26 cellular contexts compared by ENCODE assay signal in the genomic region with DNA sequence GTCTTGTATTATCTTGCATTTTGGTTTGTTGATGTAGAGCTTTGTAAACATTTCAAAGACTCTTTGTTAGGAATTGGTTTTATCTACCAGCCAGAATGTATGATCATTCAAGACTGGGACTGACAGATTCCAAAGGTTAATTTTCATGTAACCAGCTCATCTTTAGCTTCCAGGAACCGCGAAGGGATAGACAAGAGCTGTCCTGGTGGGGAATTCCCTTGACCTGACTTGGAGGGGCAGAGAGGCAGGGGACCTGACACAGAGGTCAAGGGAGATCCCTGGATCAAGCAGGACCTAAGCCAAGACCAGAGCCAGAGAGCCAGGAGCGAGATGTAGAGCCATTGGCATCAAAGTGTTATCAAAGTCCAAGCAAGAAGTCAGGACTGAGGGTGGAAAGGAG. TPM values are rescaled to one million over a fixed set of nuclear protein-coding genes. Genes with fewer than 3 reads are reported as not detected.
DNase-seq lines count a peak whose midpoint lies in the region; ATAC-seq and TF ChIP-seq lines count a peak whose summit lies in the region.
"Had no signal": no experiment of that assay in that cellular context is flagged by ENCODE, and none has a peak within 500 bp of the region (broad histone marks: within the 10 kb centered on the region; RNA-seq: fewer than 3 reads in every experiment).

No MANE protein-coding gene starts in this region.

- intact Hi-C loops in CD14-positive monocyte (cut with micrococcal nuclease), result no loop called here

- no peaks in the 10 kb centered on the region for H3K9me3 Mint-ChIP-seq in activated CD8-positive, alpha-beta memory T cell treated with anti-CD3 and anti-CD28 coated beads, Interleukin-2, amount 10 ng/mL, durations not matched to agents 7 days and 5 days (ENCODE audit: low read depth)
- H3K9me3 Mint-ChIP-seq in CD14-positive monocyte, result peaks cover 0 to 4% (median 2%) of the 10 kb centered on the region in 7 donors
- no peaks in the 10 kb centered on the region for H3K9me3 Mint-ChIP-seq in endodermal cell
- H3K9me3 Mint-ChIP-seq in glutamatergic neuron (ENCODE audit: unreplicated experiment), result peaks cover 9% of the 10 kb centered on the region
- H3K9me3 Mint-ChIP-seq: CD8-positive, alpha-beta memory T cell had no signal

- H3K36me3 ChIP-seq in endodermal cell (ENCODE audit: control insufficient read depth, insufficient read depth, low read length), result no peaks in the 10 kb centered on the region
- H3K36me3 ChIP-seq: BLaER1 treated with 17β-estradiol and CSF1 and Interleukin-3, amounts not matched to agents 10 nM and 100 nM had no signal

- H3K4me1 ChIP-seq in endodermal cell (ENCODE audit: control insufficient read depth, insufficient read depth, low read length), result peaks cover 3% of the 10 kb centered on the region

- no peak overlapping the region for H3K4me3 ChIP-seq in endodermal cell (ENCODE audit: low read length)
- H3K4me3 ChIP-seq: A549; BLaER1 treated with 17β-estradiol and CSF1 and Interleukin-3, amounts not matched to agents 10 nM and 100 nM; GM12878 had no signal

- no peak overlapping the region for H3K27ac Mint-ChIP-seq in activated CD8-positive, alpha-beta memory T cell treated with anti-CD3 and anti-CD28 coated beads, Interleukin-2, amount 10 ng/mL, durations not matched to agents 7 days and 5 days
- H3K27ac Mint-ChIP-seq in CD14-positive monocyte (no peak overlapping the region), endodermal cell (no peak overlapping the region), glutamatergic neuron (ENCODE audit: unreplicated experiment) (peak overlapping the region; percentile 43)
- H3K27ac Mint-ChIP-seq: B cell; CD4-positive, CD25-positive, alpha-beta regulatory T cell had no signal

- H3K27me3 ChIP-seq in endodermal cell (ENCODE audit: control insufficient read depth, insufficient read depth, low read length, poor library complexity, severe bottlenecking), result no peaks in the 10 kb centered on the region

- no peaks in the 10 kb centered on the region for H3K9me3 ChIP-seq in endodermal cell (ENCODE audit: control insufficient read depth, low read length)
- H3K9me3 ChIP-seq: BLaER1 treated with 17β-estradiol and CSF1 and Interleukin-3, amounts not matched to agents 10 nM and 100 nM had no signal

- H3K4me3 Mint-ChIP-seq in activated CD8-positive, alpha-beta memory T cell treated with anti-CD3 and anti-CD28 coated beads, Interleukin-2, amount 10 ng/mL, durations not matched to agents 7 days and 5 days, result no peak overlapping the region
- H3K4me3 Mint-ChIP-seq in CD14-positive monocyte (no peak overlapping the region), endodermal cell (no peak overlapping the region), glutamatergic neuron (ENCODE audit: unreplicated experiment) (peak overlapping the region; percentile 16)
- H3K4me3 Mint-ChIP-seq: B cell; CD4-positive, alpha-beta memory T cell; CD4-positive, CD25-positive, alpha-beta regulatory T cell; CD8-positive, alpha-beta memory T cell had no signal

- CTCF ChIA-PET in activated CD8-positive, alpha-beta memory T cell treated with anti-CD3 and anti-CD28 coated beads, Interleukin-2, amount 10 ng/mL, durations not matched to agents 7 days and 5 days (lab: Charles Lee), result no interaction called here

- TF ChIP-seq CTCF in CD14-positive monocyte (IDR thresholded peaks at IDR 0.05) (no peak), endodermal cell (conservative IDR thresholded peaks at IDR 0.05) (no peak), glutamatergic neuron (IDR thresholded peaks at IDR 0.05; ENCODE audit: partially characterized antibody, unreplicated experiment) (no peak)

- no peak overlapping the region for H3K27ac ChIP-seq in endodermal cell (ENCODE audit: low read depth, low read length)
- H3K27ac ChIP-seq: 22Rv1; A549; BLaER1 treated with 17β-estradiol and CSF1 and Interleukin-3, amounts not matched to agents 10 nM and 100 nM; C4-2B had no signal

- WGBS in endodermal cell (ENCODE audit: insufficient coverage in 1 of 2, insufficient read length in 1 of 2), 2 experiments, result 93 to 100% methylated on average over 3 of the region's 3 CpGs

- no peak overlapping the region for H3K9ac ChIP-seq in endodermal cell (ENCODE audit: extremely low read depth, low read length, poor library complexity, severe bottlenecking)
- H3K9ac ChIP-seq: BLaER1 treated with 17β-estradiol and CSF1 and Interleukin-3, amounts not matched to agents 10 nM and 100 nM had no signal

- peaks cover 27% of the 10 kb centered on the region for H3K27me3 Mint-ChIP-seq in activated CD8-positive, alpha-beta memory T cell treated with anti-CD3 and anti-CD28 coated beads, Interleukin-2, amount 10 ng/mL, durations not matched to agents 7 days and 5 days
- H3K27me3 Mint-ChIP-seq in CD14-positive monocyte (ENCODE audit: low read depth in 3 of 3) (peaks cover 19 to 41% (median 26%) of the 10 kb centered on the region in 3 donors), endodermal cell (ENCODE audit: insufficient read depth) (peaks cover 25% of the 10 kb centered on the region), glutamatergic neuron (ENCODE audit: unreplicated experiment) (peaks cover 7% of the 10 kb centered on the region)

- peak; percentile 18 for DNase-seq in activated CD8-positive, alpha-beta memory T cell treated with anti-CD3 and anti-CD28 coated beads, Interleukin-2, amount 10 ng/mL, durations not matched to agents 7 days and 5 days
- no peak for DNase-seq in activated CD8-positive, alpha-beta memory T cell treated with anti-CD3 and anti-CD28 coated beads for 24 hours
- DNase-seq in CD14-positive monocyte (ENCODE audit: low spot score) (peak; percentile 16), endodermal cell (peak; percentile 33), glutamatergic neuron (no peak), DMS53 treated with DMSO at 0.1 percent for 48 hours (lab: John Stamatoyannopoulos, UW; ENCODE audit: unreplicated experiment) (no peak), NCI-H187 treated with DMSO at 0.1 percent for 48 hours (lab: John Stamatoyannopoulos, UW) (no peak)
- DNase-seq: AML-193; CD4-positive, alpha-beta memory T cell; CD4-positive, CD25-positive, alpha-beta regulatory T cell; CD8-positive, alpha-beta memory T cell; COR-L47; DMS 273 treated with DMSO at 0.1 percent for 48 hours; DMS153; DMS79; DND-41; EL; GDM1 had no signal

- no peak for ATAC-seq in activated CD8-positive, alpha-beta memory T cell treated with anti-CD3 and anti-CD28 coated beads, Interleukin-2, amount 10 ng/mL, durations not matched to agents 7 days and 5 days
- ATAC-seq in HG03460 (IDR thresholded peaks at IDR 0.05; ENCODE audit: unreplicated experiment), result no peak
- ATAC-seq: A549, GM12878 had no signal

- H3K36me3 Mint-ChIP-seq in activated CD8-positive, alpha-beta memory T cell treated with anti-CD3 and anti-CD28 coated beads, Interleukin-2, amount 10 ng/mL, durations not matched to agents 7 days and 5 days, result no peaks in the 10 kb centered on the region
- no peaks in the 10 kb centered on the region for H3K36me3 Mint-ChIP-seq in CD14-positive monocyte
- no peaks in the 10 kb centered on the region for H3K36me3 Mint-ChIP-seq in endodermal cell (ENCODE audit: low read depth)
- H3K36me3 Mint-ChIP-seq in glutamatergic neuron (ENCODE audit: unreplicated experiment), result peaks cover 10% of the 10 kb centered on the region
- H3K36me3 Mint-ChIP-seq: CD4-positive, alpha-beta memory T cell; CD4-positive, CD25-positive, alpha-beta regulatory T cell had no signal

- H3K4me1 Mint-ChIP-seq in activated CD8-positive, alpha-beta memory T cell treated with anti-CD3 and anti-CD28 coated beads, Interleukin-2, amount 10 ng/mL, durations not matched to agents 7 days and 5 days, result no peaks in the 10 kb centered on the region
- peaks cover 6% of the 10 kb centered on the region for H3K4me1 Mint-ChIP-seq in CD14-positive monocyte
- peaks cover 18% of the 10 kb centered on the region for H3K4me1 Mint-ChIP-seq in endodermal cell
- H3K4me1 Mint-ChIP-seq in glutamatergic neuron (ENCODE audit: low read depth, unreplicated experiment), result peaks cover 22% of the 10 kb centered on the region
- H3K4me1 Mint-ChIP-seq: B cell; CD4-positive, alpha-beta memory T cell; CD4-positive, CD25-positive, alpha-beta regulatory T cell had no signal

RNA-seq across cellular contexts. Expression of gene LOXL4, which starts 6.6 kb away (rescaled TPM):
- not detected for total RNA-seq in activated CD8-positive, alpha-beta memory T cell treated with anti-CD3 and anti-CD28 coated beads, Interleukin-2, amount 10 ng/mL, durations not matched to agents 7 days and 5 days
- polyA plus RNA-seq in CD14-positive monocyte, result under 1 TPM in 1 of 2 donors, not detected in 1; 0.05 TPM
- total RNA-seq in endodermal cell (under 1 TPM; 0.57 to 0.77 TPM), glutamatergic neuron (ENCODE audit: unreplicated experiment) (6.1 TPM)
- polyA plus RNA-seq in endodermal cell (2013, experiment 1 of 2), result 4.0 TPM
- 4.2 TPM for polyA plus RNA-seq in endodermal cell (2013, experiment 2 of 2)
- total RNA-seq: B cell; CD4-positive, alpha-beta memory T cell; CD4-positive, CD25-positive, alpha-beta regulatory T cell; CD8-positive, alpha-beta memory T cell; G401 had no signal

Comparison
In these comparisons a context has a peak if more than half of its experiments do, and no peak if none do; other contexts are left out.
1. DNase-seq: peak in activated CD8-positive, alpha-beta memory T cell treated with anti-CD3 and anti-CD28 coated beads, Interleukin-2, amount 10 ng/mL, durations not matched to agents 7 days and 5 days (single experiment), CD14-positive monocyte (single experiment) and endodermal cell (single experiment); none in activated CD8-positive, alpha-beta memory T cell treated with anti-CD3 and anti-CD28 coated beads for 24 hours (single experiment), glutamatergic neuron (single experiment), DMS53 treated with DMSO at 0.1 percent for 48 hours (single experiment) and NCI-H187 treated with DMSO at 0.1 percent for 48 hours (single experiment).